1 cellular context compared by ENCODE assay signal in genomic region chr5:573206-573605, GRCh38.
TF ChIP-seq lines count a peak whose summit lies in the region.

No MANE protein-coding gene starts in this region.

TF ChIP-seq in HepG2, 621 proteins besides CTCF, POLR2A, EP300 and RAD21:
- TF ChIP-seq, protein P1, sequence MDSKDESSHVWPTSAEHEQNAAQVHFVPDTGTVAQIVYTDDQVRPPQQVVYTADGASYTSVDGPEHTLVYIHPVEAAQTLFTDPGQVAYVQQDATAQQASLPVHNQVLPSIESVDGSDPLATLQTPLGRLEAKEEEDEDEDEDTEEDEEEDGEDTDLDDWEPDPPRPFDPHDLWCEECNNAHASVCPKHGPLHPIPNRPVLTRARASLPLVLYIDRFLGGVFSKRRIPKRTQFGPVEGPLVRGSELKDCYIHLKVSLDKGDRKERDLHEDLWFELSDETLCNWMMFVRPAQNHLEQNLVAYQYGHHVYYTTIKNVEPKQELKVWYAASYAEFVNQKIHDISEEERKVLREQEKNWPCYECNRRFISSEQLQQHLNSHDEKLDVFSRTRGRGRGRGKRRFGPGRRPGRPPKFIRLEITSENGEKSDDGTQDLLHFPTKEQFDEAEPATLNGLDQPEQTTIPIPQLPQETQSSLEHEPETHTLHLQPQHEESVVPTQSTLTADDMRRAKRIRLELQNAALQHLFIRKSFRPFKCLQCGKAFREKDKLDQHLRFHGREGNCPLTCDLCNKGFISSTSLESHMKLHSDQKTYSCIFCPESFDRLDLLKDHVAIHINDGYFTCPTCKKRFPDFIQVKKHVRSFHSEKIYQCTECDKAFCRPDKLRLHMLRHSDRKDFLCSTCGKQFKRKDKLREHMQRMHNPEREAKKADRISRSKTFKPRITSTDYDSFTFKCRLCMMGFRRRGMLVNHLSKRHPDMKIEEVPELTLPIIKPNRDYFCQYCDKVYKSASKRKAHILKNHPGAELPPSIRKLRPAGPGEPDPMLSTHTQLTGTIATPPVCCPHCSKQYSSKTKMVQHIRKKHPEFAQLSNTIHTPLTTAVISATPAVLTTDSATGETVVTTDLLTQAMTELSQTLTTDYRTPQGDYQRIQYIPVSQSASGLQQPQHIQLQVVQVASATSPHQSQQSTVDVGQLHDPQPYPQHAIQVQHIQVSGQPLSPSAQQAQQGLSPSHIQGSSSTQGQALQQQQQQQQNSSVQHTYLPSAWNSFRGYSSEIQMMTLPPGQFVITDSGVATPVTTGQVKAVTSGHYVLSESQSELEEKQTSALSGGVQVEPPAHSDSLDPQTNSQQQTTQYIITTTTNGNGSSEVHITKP (CRISPR knock-in tag; IDR thresholded peaks at IDR 0.05; ENCODE audit: low read depth), result no peak
- TF ChIP-seq RCOR2 (CRISPR knock-in tag; IDR thresholded peaks at IDR 0.05) (no peak), DR1 (CRISPR knock-in tag; IDR thresholded peaks at IDR 0.05) (no peak)
